In genomic region chr18:41631723-41632285, GRCh38 we compare ENCODE assay signal across 7 cellular contexts.
A peak's percentile ranks its signal among the peaks of the same experiment; 100 is the strongest.
DNase-seq lines count a peak whose midpoint lies in the region; ATAC-seq, FAIRE-seq and TF ChIP-seq lines count a peak whose summit lies in the region.
"Not testable (repeated sequence)": the region's sequence is repeated elsewhere in the genome, so short reads cannot be mapped to it uniquely, and the experiment has no call there.

No MANE protein-coding gene starts in this region.

- peak overlapping the region; percentile 62 for H3K4me2 ChIP-seq in H9 (ENCODE audit: insufficient read depth, insufficient read length, low read length)
- peak overlapping the region; percentile 62 for H3K4me2 ChIP-seq in PC-9

- H3K36me3 Mint-ChIP-seq in H9 (ENCODE audit: insufficient read depth in 1 of 3, low read depth in 3 of 3) = not testable (repeated sequence)

- peaks cover 18 to 22% of the 10 kb centered on the region in 2 experiments for H3K4me1 Mint-ChIP-seq in H9

- CTCF ChIA-PET in PC-9 (lab: Charles Lee) = not testable (repeated sequence)

- not testable (repeated sequence) for H3K27me3 ChIP-seq in H9 (ENCODE audit: insufficient read depth, low read length); PC-9 (ENCODE audit: insufficient read depth, low read depth); neuron (ENCODE audit: insufficient read depth, low read length)

- H2BK5ac ChIP-seq in H9 (ENCODE audit: insufficient read length, low read length) = peak overlapping the region; percentile 19

- H3K9ac ChIP-seq in H9 (ENCODE audit: extremely low read depth, insufficient read length, low read length) = peak overlapping the region; percentile 79
- not testable (repeated sequence) for H3K9ac ChIP-seq in kidney (ENCODE audit: low read length in 2 of 2)

- H3K27me3 Mint-ChIP-seq in H9 (ENCODE audit: low read depth) = not testable (repeated sequence)

- H3K79me1 ChIP-seq in H9 (ENCODE audit: insufficient read depth, low read depth, low read length, poor library complexity, severe bottlenecking) = not testable (repeated sequence)

- H3K4me3 Mint-ChIP-seq in H9 = peak overlapping the region; percentile 85 to 96

- H3K14ac ChIP-seq in H9 (ENCODE audit: insufficient read depth, low read length) = peak overlapping the region; percentile 98

- H2BK20ac ChIP-seq in H9 (ENCODE audit: low read depth, low read length, poor library complexity, severe bottlenecking) = not testable (repeated sequence)

- DNase-seq in H9 (peak; percentile 32), NCI-H1436 (lab: John Stamatoyannopoulos, UW) (peak; percentile 9), Right ventricle myocardium inferior (ENCODE audit: missing footprints) (peak; percentile 39), kidney (peak; percentile 45)
- DNase-seq in PC-9; choroid plexus epithelial cell (ENCODE audit: low read depth): not testable (repeated sequence)

- not testable (repeated sequence) for H3K23ac ChIP-seq in H9 (ENCODE audit: insufficient read length, low read depth, low read length)

- TF ChIP-seq CTCF in H9 (conservative IDR thresholded peaks at IDR 0.05); PC-9 (conservative IDR thresholded peaks at IDR 0.05); choroid plexus epithelial cell (conservative IDR thresholded peaks at IDR 0.05; ENCODE audit: low read depth, low read length); kidney (IDR thresholded peaks at IDR 0.05; ENCODE audit: borderline replicate concordance, extremely low read depth, insufficient read depth): not testable (repeated sequence)

- H3K9me3 Mint-ChIP-seq in H9 = not testable (repeated sequence)

- not testable (repeated sequence) for H3K27ac ChIP-seq in H9 (ENCODE audit: insufficient read length, low read depth, low read length); PC-9; kidney (ENCODE audit: low read depth in 2 of 2, low read length in 2 of 2)

- not testable (repeated sequence) for H2BK12ac ChIP-seq in H9 (ENCODE audit: insufficient read length, low read depth, low read length)

- BruUV-seq in PC-9 (replicated peaks; lab: Mats Ljungman, UMichigan) = not testable (repeated sequence)

- not testable (repeated sequence) for H3K4ac ChIP-seq in H9 (ENCODE audit: low read depth, low read length)

- H2AK5ac ChIP-seq in H9 (ENCODE audit: insufficient read length, low read length) = not testable (repeated sequence)

- H3K4me3 ChIP-seq in PC-9 = peak overlapping the region; percentile 42; the same call in 1 of the 2 replicates
- H3K4me3 ChIP-seq in choroid plexus epithelial cell (ENCODE audit: low read depth, low read length) = peak overlapping the region; percentile 8
- H3K4me3 ChIP-seq in kidney (ENCODE audit: low read length in 2 of 2) = not testable (repeated sequence)
- H3K4me3 ChIP-seq in neuron (ENCODE audit: low read length) = peak overlapping the region; percentile 66

- H3K4me1 ChIP-seq in H9 (ENCODE audit: insufficient read depth, low read length); PC-9 (replicated peaks; ENCODE audit: insufficient read depth); kidney (ENCODE audit: control insufficient read depth in 1 of 2, insufficient read depth in 1 of 2, low read depth in 1 of 2, low read length in 2 of 2): not testable (repeated sequence)
- H3K4me1 ChIP-seq in neuron (ENCODE audit: insufficient read depth, low read length) = peaks cover 12% of the 10 kb centered on the region

- intact Hi-C loops in PC-9 (cut with micrococcal nuclease; ENCODE audit: unreplicated experiment); Right ventricle myocardium inferior (cut with DNase I); kidney (cut with DNase I): not testable (repeated sequence)

- not testable (repeated sequence) for H3F3A ChIP-seq in PC-9 (ENCODE audit: insufficient read depth, low read depth)

- not testable (repeated sequence) for H3K36me3 ChIP-seq in PC-9 (ENCODE audit: low read depth); kidney (ENCODE audit: control insufficient read depth in 1 of 2, insufficient read depth in 2 of 2, low read length in 2 of 2); neuron (ENCODE audit: insufficient read depth, low read length)

- WGBS in H9 (ENCODE audit: extremely low coverage, insufficient read length, low lambda C conversion rate) = no CpG with 5 or more reads among the region's 26 CpGs

- H3K27ac Mint-ChIP-seq in H9 = peak overlapping the region; percentile 89 to 99 (median 98)

- POLR2A ChIA-PET in PC-9 (lab: Charles Lee; ENCODE audit: unreplicated experiment) = not testable (repeated sequence)

- peak overlapping the region; percentile 76 for H3T11ph ChIP-seq in H9 (ENCODE audit: low read length)

- H2AFZ ChIP-seq in H9 (ENCODE audit: low read length) (peak overlapping the region; percentile 68), PC-9 (peak overlapping the region; percentile 75), neuron (ENCODE audit: low read depth, low read length) (peak overlapping the region; percentile 65)

- H3K79me2 ChIP-seq in H9 (ENCODE audit: insufficient read depth, low read length); PC-9 (ENCODE audit: low read depth): not testable (repeated sequence)

- H4K8ac ChIP-seq in H9 (replicated peaks; ENCODE audit: insufficient read length, low read depth, low read length) = not testable (repeated sequence)

- H4K5ac ChIP-seq in H9 (ENCODE audit: insufficient read length, low read depth, low read length) = peak overlapping the region; percentile 90

- H3K23me2 ChIP-seq in H9 (ENCODE audit: insufficient read length, low read depth, low read length, poor library complexity, severe bottlenecking) = not testable (repeated sequence)

- H4K91ac ChIP-seq in H9 (ENCODE audit: insufficient read length, low read depth, low read length) = not testable (repeated sequence)

- H3K9me2 ChIP-seq in PC-9 (ENCODE audit: insufficient read depth) = not testable (repeated sequence)

- FAIRE-seq in kidney (lab: Jason Lieb, UNC) = not testable (repeated sequence)

- peak overlapping the region; percentile 85 for H3K56ac ChIP-seq in H9 (ENCODE audit: insufficient read length, low read depth, low read length)

- not testable (repeated sequence) for H4K20me1 ChIP-seq in H9 (ENCODE audit: control insufficient read depth, insufficient read depth, insufficient read length); PC-9 (ENCODE audit: insufficient read depth)

- H2BK15ac ChIP-seq in H9 (ENCODE audit: low read depth, low read length) = not testable (repeated sequence)

- ATAC-seq in Right ventricle myocardium inferior = not testable (repeated sequence)

- peak overlapping the region; percentile 87 for H3K18ac ChIP-seq in H9 (ENCODE audit: insufficient read length, low read depth, low read length)

- H2BK120ac ChIP-seq in H9 (ENCODE audit: low read depth, low read length, poor library complexity, severe bottlenecking) = peak overlapping the region; percentile 77

- not testable (repeated sequence) for H3K9me3 ChIP-seq in H9 (ENCODE audit: control insufficient read depth, low read depth, low read length); PC-9 (ENCODE audit: insufficient read depth, low read depth); kidney (ENCODE audit: control insufficient read depth in 1 of 2, low read length in 2 of 2); neuron (ENCODE audit: low read length)
